15 cellular contexts compared by ENCODE assay signal in genomic region chr11:15346907-15347306, GRCh38.
DNase-seq lines count a peak whose midpoint lies in the region; ATAC-seq and TF ChIP-seq lines count a peak whose summit lies in the region.
"Had no signal": no experiment of that assay in that cellular context is flagged by ENCODE, and none has a peak within 500 bp of the region (broad histone marks: within the 10 kb centered on the region; RNA-seq: fewer than 3 reads in every experiment).

No MANE protein-coding gene starts in this region.

- no peak for TF ChIP-seq EP300 in Ishikawa (IDR thresholded peaks at IDR 0.05; ENCODE audit: borderline replicate concordance)

- no peak for TF ChIP-seq CTCF in epithelial cell of proximal tubule (conservative IDR thresholded peaks at IDR 0.05; ENCODE audit: low read depth, low read length)

- DNase-seq in DMS79 (lab: John Stamatoyannopoulos, UW): peak; percentile 73
- peak; percentile 51 for DNase-seq in epithelial cell of proximal tubule (ENCODE audit: low read depth)
- peak; percentile 60 for DNase-seq in kidney tubule cell (ENCODE audit: low spot score)
- DNase-seq in NCI-H1436 treated with DMSO at 0.1 percent for 48 hours (lab: John Stamatoyannopoulos, UW): no peak
- DNase-seq in KG1 (lab: John Stamatoyannopoulos, UW): no peak
- DNase-seq: CD8-positive, alpha-beta T cell; DMS 273 treated with DMSO at 0.1 percent for 48 hours; DMS53; GF-D8; GM23248; HCEC 1CT had no signal

- no peak overlapping the region for H3K4me3 ChIP-seq in epithelial cell of proximal tubule (ENCODE audit: low read depth, low read length)
- H3K4me3 ChIP-seq: BLaER1 treated with 17β-estradiol and CSF1 and Interleukin-3, amounts not matched to agents 10 nM and 100 nM; GM23248 had no signal

- no peak for ATAC-seq in HG02678 (IDR thresholded peaks at IDR 0.05; ENCODE audit: unreplicated experiment)
- ATAC-seq: CD8-positive, alpha-beta T cell; HepG2 had no signal

- no peak for TF ChIP-seq RAD21 in Ishikawa (IDR thresholded peaks at IDR 0.05; ENCODE audit: low read depth)

TF ChIP-seq in Ishikawa, 13 proteins besides CTCF, POLR2A, EP300 and RAD21:
- TF ChIP-seq TEAD4 (IDR thresholded peaks at IDR 0.05) (no peak), NFIC (IDR thresholded peaks at IDR 0.05) (peak; percentile 55; the same call in 1 of the 2 replicates)

Comparison
In these comparisons a context has a peak if more than half of its experiments do, and no peak if none do; other contexts are left out.
1. DNase-seq: peak in DMS79 (single experiment), epithelial cell of proximal tubule (single experiment) and kidney tubule cell (single experiment); none in NCI-H1436 treated with DMSO at 0.1 percent for 48 hours (single experiment) and KG1 (single experiment).